Comparison of ENCODE assay signal across 1 cellular context in genomic region chr5:134124289-134125194, GRCh38.
TF ChIP-seq lines count a peak whose summit lies in the region.

No MANE protein-coding gene starts in this region.

TF ChIP-seq in IMR-90, 13 proteins besides CTCF, POLR2A, EP300 and RAD21:
- TF ChIP-seq MXI1 (IDR thresholded peaks at IDR 0.05; ENCODE audit: borderline replicate concordance, low read depth, low read length): no peak
- TF ChIP-seq CEBPB (IDR thresholded peaks at IDR 0.05; ENCODE audit: low read depth, low read length): peak; percentile 45
- no peak for TF ChIP-seq FOS (IDR thresholded peaks at IDR 0.05; ENCODE audit: low read depth, low read length)
- peak; percentile 76 for TF ChIP-seq MAZ (IDR thresholded peaks at IDR 0.05; ENCODE audit: borderline replicate concordance, low read depth, low read length)
